In the genomic region with DNA sequence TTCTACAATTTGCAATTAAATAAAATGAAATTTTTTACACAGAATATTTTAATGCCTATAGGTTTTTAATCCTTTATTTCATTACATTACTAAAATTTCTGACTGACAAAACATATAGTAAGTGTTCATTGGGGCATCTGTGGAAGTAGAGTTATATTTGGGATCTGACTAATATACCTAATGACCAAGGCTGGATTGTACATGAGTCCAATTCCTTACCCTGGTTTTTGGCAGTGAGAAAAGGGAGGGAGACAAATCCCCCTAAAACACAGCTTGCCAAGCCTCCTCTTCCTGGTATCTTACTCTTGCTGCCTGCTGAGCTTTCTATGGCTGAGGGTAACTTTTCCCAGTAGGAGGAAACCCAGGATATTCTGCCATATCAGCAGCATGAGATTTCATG, we compare ENCODE assay signal across 24 cellular contexts.
"Had no signal": no experiment of that assay in that cellular context is flagged by ENCODE, and none has a peak within 500 bp of the region (broad histone marks: within the 10 kb centered on the region; RNA-seq: fewer than 3 reads in every experiment).

No MANE protein-coding gene starts in this region.

- H3K27ac Mint-ChIP-seq: dendritic cell treated with granulocyte-macrophage colony-stimulating factor and Interleukin-4, amounts not matched to agents 40 ng/mL and 50 ng/mL, for 4 days; effector memory CD8-positive, alpha-beta T cell; endodermal cell had no signal

- H3K27ac ChIP-seq: colonic mucosa, coronary artery, dorsolateral prefrontal cortex, epithelial cell of prostate, esophagus muscularis mucosa, esophagus squamous epithelium, foreskin keratinocyte, gastrocnemius medialis, gastroesophageal sphincter, heart left ventricle, heart right ventricle had no signal

- DNase-seq: colonic mucosa; cortex of kidney; dermis blood vessel endothelial cell; dorsolateral prefrontal cortex; effector CD4-positive, alpha-beta T cell; effector CD8-positive, alpha-beta T cell; effector memory CD4-positive, alpha-beta T cell; effector memory CD8-positive, alpha-beta T cell; endodermal cell; erythroblast; esophagus squamous epithelium; foreskin fibroblast; foreskin keratinocyte; foreskin melanocyte; gastrocnemius medialis; glutamatergic neuron; head of caudate nucleus; heart left ventricle; heart right ventricle had no signal

- H3K36me3 ChIP-seq: colonic mucosa, esophagus muscularis mucosa, esophagus squamous epithelium, gastrocnemius medialis, gastroesophageal sphincter, heart left ventricle, heart right ventricle had no signal

- H3K4me3 Mint-ChIP-seq: dendritic cell treated with granulocyte-macrophage colony-stimulating factor and Interleukin-4, amounts not matched to agents 40 ng/mL and 50 ng/mL, for 4 days; effector memory CD8-positive, alpha-beta T cell; endodermal cell had no signal

- H3K9me3 ChIP-seq: colonic mucosa, esophagus muscularis mucosa, esophagus squamous epithelium, gastrocnemius medialis, gastroesophageal sphincter, heart right ventricle had no signal

- H3K4me1 ChIP-seq: colonic mucosa, esophagus muscularis mucosa, esophagus squamous epithelium, foreskin keratinocyte, gastrocnemius medialis, gastroesophageal sphincter, heart left ventricle, heart right ventricle had no signal

- H3K4me3 ChIP-seq: colonic mucosa, coronary artery, dorsolateral prefrontal cortex, esophagus muscularis mucosa, esophagus squamous epithelium, gastrocnemius medialis, gastroesophageal sphincter, heart left ventricle, heart right ventricle had no signal

- H3K4me1 Mint-ChIP-seq: endodermal cell had no signal

- H3K9me3 Mint-ChIP-seq: endodermal cell had no signal

- H3K27me3 ChIP-seq: colonic mucosa, dorsolateral prefrontal cortex, esophagus muscularis mucosa, esophagus squamous epithelium, foreskin keratinocyte, gastrocnemius medialis, gastroesophageal sphincter, heart left ventricle, heart right ventricle had no signal

- H3K27me3 Mint-ChIP-seq: dendritic cell treated with granulocyte-macrophage colony-stimulating factor and Interleukin-4, amounts not matched to agents 40 ng/mL and 50 ng/mL, for 4 days; effector memory CD8-positive, alpha-beta T cell had no signal
